ENCODE assay signal across 15 cellular contexts in genomic region chr2:25164526-25164925, GRCh38. TPM values are rescaled to one million over a fixed set of nuclear protein-coding genes. Genes with fewer than 3 reads are reported as not detected.
A peak's percentile ranks its signal among the peaks of the same experiment; 100 is the strongest.
DNase-seq lines count a peak whose midpoint lies in the region; ATAC-seq and TF ChIP-seq lines count a peak whose summit lies in the region.
"Had no signal": no experiment of that assay in that cellular context is flagged by ENCODE, and none has a peak within 500 bp of the region (broad histone marks: within the 10 kb centered on the region; RNA-seq: fewer than 3 reads in every experiment).

No MANE protein-coding gene starts in this region.

- no peak overlapping the region for H3T11ph ChIP-seq in H9 (ENCODE audit: low read length)

- no peak overlapping the region for H2AFZ ChIP-seq in H9 (ENCODE audit: low read length)

- H3K9me3 ChIP-seq in H9 (ENCODE audit: control insufficient read depth, low read depth, low read length) (no peaks in the 10 kb centered on the region), endodermal cell (ENCODE audit: control insufficient read depth, low read length) (no peaks in the 10 kb centered on the region)

- H3K4me3 ChIP-seq in endodermal cell (ENCODE audit: low read length) (no peak overlapping the region), mesendoderm (ENCODE audit: low read length) (no peak overlapping the region)

- H2BK120ac ChIP-seq in H9 (ENCODE audit: low read depth, low read length, poor library complexity, severe bottlenecking): no peak overlapping the region
- no peak overlapping the region for H2BK120ac ChIP-seq in mesendoderm (ENCODE audit: low read depth, low read length)

- H3K4me2 ChIP-seq in H9 (ENCODE audit: insufficient read depth, insufficient read length, low read length) (no peak overlapping the region), mesendoderm (ENCODE audit: low read length) (no peak overlapping the region)

- H4K20me1 ChIP-seq in H9 (ENCODE audit: control insufficient read depth, insufficient read depth, insufficient read length): no peaks in the 10 kb centered on the region

- H3K23ac ChIP-seq in H9 (ENCODE audit: insufficient read length, low read depth, low read length) (no peak overlapping the region), mesendoderm (ENCODE audit: low read length) (no peak overlapping the region)

- no peak overlapping the region for H2BK15ac ChIP-seq in H9 (ENCODE audit: low read depth, low read length)
- no peak overlapping the region for H2BK15ac ChIP-seq in mesendoderm (replicated peaks; ENCODE audit: low read depth)

- H3K4me1 Mint-ChIP-seq in H9: peaks cover 22 to 29% of the 10 kb centered on the region in 2 experiments
- peaks cover 26% of the 10 kb centered on the region for H3K4me1 Mint-ChIP-seq in activated T-helper 1 cell treated with anti-CD3 and anti-CD28 coated beads, Interleukin-12 subunit alpha, Interleukin-12 subunit beta, Interleukin-2, Interleukin-4 antibody, amounts not matched to agents 30 ng/mL and 10 ng/mL and 1 ng/mL, durations not matched to agents 14 hours and 24 hours and 36 hours (ENCODE audit: low read depth)
- peaks cover 37% of the 10 kb centered on the region for H3K4me1 Mint-ChIP-seq in endodermal cell
- peaks cover 43 to 65% of the 10 kb centered on the region in 2 donors for H3K4me1 Mint-ChIP-seq in stimulated activated naive B cell treated with anti-CD40 and anti-IgM and Interleukin-4, amounts not matched to agents 10 μg/mL and 1 μg/mL and 100 μg/mL, for 72 hours

- no peak overlapping the region for H4K8ac ChIP-seq in H9 (replicated peaks; ENCODE audit: insufficient read length, low read depth, low read length)
- H4K8ac ChIP-seq in mesendoderm (ENCODE audit: low read depth, low read length): no peak overlapping the region

- no peak overlapping the region for H2BK5ac ChIP-seq in H9 (ENCODE audit: insufficient read length, low read length)
- H2BK5ac ChIP-seq in mesendoderm (ENCODE audit: low read length): no peak overlapping the region

- H3K56ac ChIP-seq in H9 (ENCODE audit: insufficient read length, low read depth, low read length) (no peak overlapping the region), mesendoderm (ENCODE audit: low read length) (no peak overlapping the region)

- H3K27ac ChIP-seq in H9 (ENCODE audit: insufficient read length, low read depth, low read length) (no peak overlapping the region), endodermal cell (ENCODE audit: low read depth, low read length) (no peak overlapping the region), mesendoderm (ENCODE audit: low read depth, low read length) (no peak overlapping the region)

- H2BK12ac ChIP-seq in H9 (ENCODE audit: insufficient read length, low read depth, low read length): no peak overlapping the region

- peak overlapping the region in 2 of 3 experiments; percentile 33 to 55; a peak in 2 of 7 replicates for H3K27ac Mint-ChIP-seq in H9
- peak overlapping the region; percentile 54 for H3K27ac Mint-ChIP-seq in activated T-helper 1 cell treated with anti-CD3 and anti-CD28 coated beads, Interleukin-12 subunit alpha, Interleukin-12 subunit beta, Interleukin-2, Interleukin-4 antibody, amounts not matched to agents 30 ng/mL and 10 ng/mL and 1 ng/mL, durations not matched to agents 14 hours and 24 hours and 36 hours
- peak overlapping the region; percentile 32 for H3K27ac Mint-ChIP-seq in endodermal cell
- no peak overlapping the region for H3K27ac Mint-ChIP-seq in stimulated activated naive B cell treated with anti-CD40 and anti-IgM and Interleukin-4, amounts not matched to agents 10 μg/mL and 1 μg/mL and 100 μg/mL, for 72 hours
- H3K27ac Mint-ChIP-seq: CD4-positive, alpha-beta T cell had no signal

- H3K36me3 Mint-ChIP-seq in H9 (ENCODE audit: insufficient read depth in 1 of 3, low read depth in 3 of 3): no peaks in the 10 kb centered on the region
- H3K36me3 Mint-ChIP-seq in activated T-helper 1 cell treated with anti-CD3 and anti-CD28 coated beads, Interleukin-12 subunit alpha, Interleukin-12 subunit beta, Interleukin-2, Interleukin-4 antibody, amounts not matched to agents 30 ng/mL and 10 ng/mL and 1 ng/mL, durations not matched to agents 14 hours and 24 hours and 36 hours (ENCODE audit: low read depth): peaks cover 9% of the 10 kb centered on the region
- H3K36me3 Mint-ChIP-seq in endodermal cell (ENCODE audit: low read depth): peaks cover 2% of the 10 kb centered on the region
- peaks cover 6 to 9% of the 10 kb centered on the region in 2 donors for H3K36me3 Mint-ChIP-seq in stimulated activated naive B cell treated with anti-CD40 and anti-IgM and Interleukin-4, amounts not matched to agents 10 μg/mL and 1 μg/mL and 100 μg/mL, for 72 hours

- WGBS in H9 (ENCODE audit: extremely low coverage, insufficient read length, low lambda C conversion rate): no CpG with 5 or more reads among the region's 8 CpGs
- WGBS in endodermal cell (ENCODE audit: insufficient coverage in 1 of 2, insufficient read length in 1 of 2), 2 experiments: 59 to 70% methylated on average over 6 to 8 of the region's 8 CpGs
- no CpG with 5 or more reads among the region's 8 CpGs for WGBS in mesendoderm (ENCODE audit: extremely low coverage, insufficient coverage, low lambda C conversion rate)

- H3K27me3 ChIP-seq in H9 (ENCODE audit: insufficient read depth, low read length) (peaks cover 18% of the 10 kb centered on the region; the same call in 1 of the 2 replicates), endodermal cell (ENCODE audit: control insufficient read depth, insufficient read depth, low read length, poor library complexity, severe bottlenecking) (peaks cover 32% of the 10 kb centered on the region), mesendoderm (ENCODE audit: insufficient read depth, low read length, poor library complexity) (peaks cover 16% of the 10 kb centered on the region)

- H3K18ac ChIP-seq in H9 (ENCODE audit: insufficient read length, low read depth, low read length) (no peak overlapping the region), mesendoderm (ENCODE audit: low read length) (no peak overlapping the region)

- H3K14ac ChIP-seq in H9 (ENCODE audit: insufficient read depth, low read length): no peak overlapping the region

- no peak overlapping the region for H2BK20ac ChIP-seq in H9 (ENCODE audit: low read depth, low read length, poor library complexity, severe bottlenecking)

- H3K9me3 Mint-ChIP-seq in H9: no peaks in the 10 kb centered on the region; a peak in 1 of 5 replicates
- no peaks in the 10 kb centered on the region for H3K9me3 Mint-ChIP-seq in activated T-helper 1 cell treated with anti-CD3 and anti-CD28 coated beads, Interleukin-12 subunit alpha, Interleukin-12 subunit beta, Interleukin-2, Interleukin-4 antibody, amounts not matched to agents 30 ng/mL and 10 ng/mL and 1 ng/mL, durations not matched to agents 14 hours and 24 hours and 36 hours
- no peaks in the 10 kb centered on the region for H3K9me3 Mint-ChIP-seq in endodermal cell
- H3K9me3 Mint-ChIP-seq in stimulated activated naive B cell treated with anti-CD40 and anti-IgM and Interleukin-4, amounts not matched to agents 10 μg/mL and 1 μg/mL and 100 μg/mL, for 72 hours: no peaks in the 10 kb centered on the region
- H3K9me3 Mint-ChIP-seq: CD4-positive, alpha-beta T cell had no signal

- H4K5ac ChIP-seq in H9 (ENCODE audit: insufficient read length, low read depth, low read length): no peak overlapping the region
- H4K5ac ChIP-seq in mesendoderm (ENCODE audit: low read length): no peak overlapping the region

- H3K79me2 ChIP-seq in H9 (ENCODE audit: insufficient read depth, low read length) (no peaks in the 10 kb centered on the region), mesendoderm (ENCODE audit: control insufficient read depth, insufficient read depth, low read length) (no peaks in the 10 kb centered on the region)

- no peak overlapping the region for H4K91ac ChIP-seq in H9 (ENCODE audit: insufficient read length, low read depth, low read length)

- TF ChIP-seq CTCF in H9 (conservative IDR thresholded peaks at IDR 0.05) (no peak), endodermal cell (conservative IDR thresholded peaks at IDR 0.05) (peak; percentile 30)

- H3K9ac ChIP-seq in H9 (ENCODE audit: extremely low read depth, insufficient read length, low read length): no peak overlapping the region
- no peak overlapping the region for H3K9ac ChIP-seq in endodermal cell (ENCODE audit: extremely low read depth, low read length, poor library complexity, severe bottlenecking)
- H3K9ac ChIP-seq in mesendoderm (ENCODE audit: low read length): no peak overlapping the region

- H2AK5ac ChIP-seq in H9 (ENCODE audit: insufficient read length, low read length) (no peak overlapping the region), mesendoderm (ENCODE audit: low read length) (no peak overlapping the region)

- H3K79me1 ChIP-seq in H9 (ENCODE audit: insufficient read depth, low read depth, low read length, poor library complexity, severe bottlenecking) (no peaks in the 10 kb centered on the region), mesendoderm (ENCODE audit: low read length) (no peaks in the 10 kb centered on the region)

- H3K23me2 ChIP-seq in H9 (ENCODE audit: insufficient read length, low read depth, low read length, poor library complexity, severe bottlenecking): no peaks in the 10 kb centered on the region

- H3K4me3 Mint-ChIP-seq in H9 (no peak overlapping the region), endodermal cell (no peak overlapping the region)
- no peak overlapping the region for H3K4me3 Mint-ChIP-seq in activated T-helper 1 cell treated with anti-CD3 and anti-CD28 coated beads, Interleukin-12 subunit alpha, Interleukin-12 subunit beta, Interleukin-2, Interleukin-4 antibody, amounts not matched to agents 30 ng/mL and 10 ng/mL and 1 ng/mL, durations not matched to agents 14 hours and 24 hours and 36 hours
- H3K4me3 Mint-ChIP-seq in stimulated activated naive B cell treated with anti-CD40 and anti-IgM and Interleukin-4, amounts not matched to agents 10 μg/mL and 1 μg/mL and 100 μg/mL, for 72 hours: no peak overlapping the region
- H3K4me3 Mint-ChIP-seq: B cell; CD4-positive, alpha-beta T cell had no signal

- no peak for ATAC-seq in stimulated activated naive B cell treated with anti-CD40 and anti-IgM and Interleukin-4, amounts not matched to agents 10 μg/mL and 1 μg/mL and 100 μg/mL, for 72 hours (replicated peaks)
- ATAC-seq in SK-N-SH treated with all-trans-retinoic acid at 6 μM for 48 hours: no peak
- ATAC-seq: HCT116 had no signal

- H3K4ac ChIP-seq in H9 (ENCODE audit: low read depth, low read length) (no peak overlapping the region), mesendoderm (ENCODE audit: low read depth, low read length) (no peak overlapping the region)

- H3K36me3 ChIP-seq in endodermal cell (ENCODE audit: control insufficient read depth, insufficient read depth, low read length) (no peaks in the 10 kb centered on the region), mesendoderm (ENCODE audit: control insufficient read depth, insufficient read depth, low read length) (no peaks in the 10 kb centered on the region)

- peaks cover 56% of the 10 kb centered on the region for H3K27me3 Mint-ChIP-seq in H9 (ENCODE audit: low read depth)
- peaks cover 40% of the 10 kb centered on the region for H3K27me3 Mint-ChIP-seq in activated T-helper 1 cell treated with anti-CD3 and anti-CD28 coated beads, Interleukin-12 subunit alpha, Interleukin-12 subunit beta, Interleukin-2, Interleukin-4 antibody, amounts not matched to agents 30 ng/mL and 10 ng/mL and 1 ng/mL, durations not matched to agents 14 hours and 24 hours and 36 hours (ENCODE audit: insufficient read depth)
- H3K27me3 Mint-ChIP-seq in endodermal cell (ENCODE audit: insufficient read depth): peaks cover 33% of the 10 kb centered on the region
- peaks cover 12 to 14% of the 10 kb centered on the region in 2 donors for H3K27me3 Mint-ChIP-seq in stimulated activated naive B cell treated with anti-CD40 and anti-IgM and Interleukin-4, amounts not matched to agents 10 μg/mL and 1 μg/mL and 100 μg/mL, for 72 hours

- intact Hi-C loops in activated T-helper 1 cell treated with anti-CD3 and anti-CD28 coated beads, Interleukin-12 subunit alpha, Interleukin-12 subunit beta, Interleukin-2, Interleukin-4 antibody, amounts not matched to agents 30 ng/mL and 10 ng/mL and 1 ng/mL, durations not matched to agents 14 hours and 24 hours and 36 hours (cut with micrococcal nuclease): no loop called here

- no peak for DNase-seq in H9
- no peak for DNase-seq in activated T-helper 1 cell treated with anti-CD3 and anti-CD28 coated beads, Interleukin-12 subunit alpha, Interleukin-12 subunit beta, Interleukin-2, Interleukin-4 antibody, amounts not matched to agents 30 ng/mL and 10 ng/mL and 1 ng/mL, durations not matched to agents 14 hours and 24 hours and 36 hours (ENCODE audit: low spot score)
- peak; percentile 78 for DNase-seq in endodermal cell
- peak; percentile 28 for DNase-seq in mesendoderm
- DNase-seq in stimulated activated CD8-positive, alpha-beta memory T cell treated with anti-CD3 and anti-CD28 coated beads, Interleukin-4, amount 100 ng/mL, for 48 hours: no peak
- no peak for DNase-seq in stimulated activated naive B cell treated with anti-CD40 and anti-IgM and Interleukin-4, amounts not matched to agents 10 μg/mL and 1 μg/mL and 100 μg/mL, for 72 hours
- no peak for DNase-seq in hepatic stellate cell (ENCODE audit: low spot score)
- DNase-seq: C1 segment of cervical spinal cord; Calu3; CD4-positive, alpha-beta T cell; DMS 273 treated with DMSO at 0.1 percent for 48 hours had no signal

- H3K4me1 ChIP-seq in H9 (ENCODE audit: insufficient read depth, low read length): no peaks in the 10 kb centered on the region
- peaks cover 3% of the 10 kb centered on the region for H3K4me1 ChIP-seq in endodermal cell (ENCODE audit: control insufficient read depth, insufficient read depth, low read length)
- H3K4me1 ChIP-seq in mesendoderm (ENCODE audit: control insufficient read depth, low read depth, low read length): peaks cover 2% of the 10 kb centered on the region

RNA-seq across cellular contexts. Expression of gene POMC, which starts 3.9 kb away (rescaled TPM):
- 1.6 and 2.5 TPM in 2 replicates for total RNA-seq in H9 (2021)
- 5.0 and 5.9 TPM in 2 replicates for total RNA-seq in activated T-helper 1 cell treated with anti-CD3 and anti-CD28 coated beads, Interleukin-12 subunit alpha, Interleukin-12 subunit beta, Interleukin-2, Interleukin-4 antibody, amounts not matched to agents 30 ng/mL and 10 ng/mL and 1 ng/mL, durations not matched to agents 14 hours and 24 hours and 36 hours
- total RNA-seq in endodermal cell: 10 to 100 TPM; 10.9 to 14.5 TPM
- 3.7 TPM for polyA plus RNA-seq in endodermal cell (2013, experiment 1 of 2)
- polyA plus RNA-seq in endodermal cell (2013, experiment 2 of 2): 4.1 TPM
- polyA plus RNA-seq in mesendoderm (2013, experiment 1 of 2): 3.3 TPM
- polyA plus RNA-seq in mesendoderm (2013, experiment 2 of 2): 3.1 TPM
- total RNA-seq: Calu3, H4 had no signal

Comparison
In these comparisons a context has a peak if more than half of its experiments do, and no peak if none do; other contexts are left out.
1. DNase-seq: peak in endodermal cell (single experiment) and mesendoderm (single experiment); none in H9 (single experiment), activated T-helper 1 cell treated with anti-CD3 and anti-CD28 coated beads, Interleukin-12 subunit alpha, Interleukin-12 subunit beta, Interleukin-2, Interleukin-4 antibody, amounts not matched to agents 30 ng/mL and 10 ng/mL and 1 ng/mL, durations not matched to agents 14 hours and 24 hours and 36 hours (single experiment), stimulated activated CD8-positive, alpha-beta memory T cell treated with anti-CD3 and anti-CD28 coated beads, Interleukin-4, amount 100 ng/mL, for 48 hours (single experiment), stimulated activated naive B cell treated with anti-CD40 and anti-IgM and Interleukin-4, amounts not matched to agents 10 μg/mL and 1 μg/mL and 100 μg/mL, for 72 hours (single experiment) and hepatic stellate cell (single experiment).